1 cellular context compared by ENCODE assay signal in genomic region chr10:97407211-97407951, GRCh38.
TF ChIP-seq lines count a peak whose summit lies in the region.

No MANE protein-coding gene starts in this region.

TF ChIP-seq in HepG2, 621 proteins besides CTCF, POLR2A, EP300 and RAD21 (continued from another document and continues in another):
- TF ChIP-seq, protein P1, sequence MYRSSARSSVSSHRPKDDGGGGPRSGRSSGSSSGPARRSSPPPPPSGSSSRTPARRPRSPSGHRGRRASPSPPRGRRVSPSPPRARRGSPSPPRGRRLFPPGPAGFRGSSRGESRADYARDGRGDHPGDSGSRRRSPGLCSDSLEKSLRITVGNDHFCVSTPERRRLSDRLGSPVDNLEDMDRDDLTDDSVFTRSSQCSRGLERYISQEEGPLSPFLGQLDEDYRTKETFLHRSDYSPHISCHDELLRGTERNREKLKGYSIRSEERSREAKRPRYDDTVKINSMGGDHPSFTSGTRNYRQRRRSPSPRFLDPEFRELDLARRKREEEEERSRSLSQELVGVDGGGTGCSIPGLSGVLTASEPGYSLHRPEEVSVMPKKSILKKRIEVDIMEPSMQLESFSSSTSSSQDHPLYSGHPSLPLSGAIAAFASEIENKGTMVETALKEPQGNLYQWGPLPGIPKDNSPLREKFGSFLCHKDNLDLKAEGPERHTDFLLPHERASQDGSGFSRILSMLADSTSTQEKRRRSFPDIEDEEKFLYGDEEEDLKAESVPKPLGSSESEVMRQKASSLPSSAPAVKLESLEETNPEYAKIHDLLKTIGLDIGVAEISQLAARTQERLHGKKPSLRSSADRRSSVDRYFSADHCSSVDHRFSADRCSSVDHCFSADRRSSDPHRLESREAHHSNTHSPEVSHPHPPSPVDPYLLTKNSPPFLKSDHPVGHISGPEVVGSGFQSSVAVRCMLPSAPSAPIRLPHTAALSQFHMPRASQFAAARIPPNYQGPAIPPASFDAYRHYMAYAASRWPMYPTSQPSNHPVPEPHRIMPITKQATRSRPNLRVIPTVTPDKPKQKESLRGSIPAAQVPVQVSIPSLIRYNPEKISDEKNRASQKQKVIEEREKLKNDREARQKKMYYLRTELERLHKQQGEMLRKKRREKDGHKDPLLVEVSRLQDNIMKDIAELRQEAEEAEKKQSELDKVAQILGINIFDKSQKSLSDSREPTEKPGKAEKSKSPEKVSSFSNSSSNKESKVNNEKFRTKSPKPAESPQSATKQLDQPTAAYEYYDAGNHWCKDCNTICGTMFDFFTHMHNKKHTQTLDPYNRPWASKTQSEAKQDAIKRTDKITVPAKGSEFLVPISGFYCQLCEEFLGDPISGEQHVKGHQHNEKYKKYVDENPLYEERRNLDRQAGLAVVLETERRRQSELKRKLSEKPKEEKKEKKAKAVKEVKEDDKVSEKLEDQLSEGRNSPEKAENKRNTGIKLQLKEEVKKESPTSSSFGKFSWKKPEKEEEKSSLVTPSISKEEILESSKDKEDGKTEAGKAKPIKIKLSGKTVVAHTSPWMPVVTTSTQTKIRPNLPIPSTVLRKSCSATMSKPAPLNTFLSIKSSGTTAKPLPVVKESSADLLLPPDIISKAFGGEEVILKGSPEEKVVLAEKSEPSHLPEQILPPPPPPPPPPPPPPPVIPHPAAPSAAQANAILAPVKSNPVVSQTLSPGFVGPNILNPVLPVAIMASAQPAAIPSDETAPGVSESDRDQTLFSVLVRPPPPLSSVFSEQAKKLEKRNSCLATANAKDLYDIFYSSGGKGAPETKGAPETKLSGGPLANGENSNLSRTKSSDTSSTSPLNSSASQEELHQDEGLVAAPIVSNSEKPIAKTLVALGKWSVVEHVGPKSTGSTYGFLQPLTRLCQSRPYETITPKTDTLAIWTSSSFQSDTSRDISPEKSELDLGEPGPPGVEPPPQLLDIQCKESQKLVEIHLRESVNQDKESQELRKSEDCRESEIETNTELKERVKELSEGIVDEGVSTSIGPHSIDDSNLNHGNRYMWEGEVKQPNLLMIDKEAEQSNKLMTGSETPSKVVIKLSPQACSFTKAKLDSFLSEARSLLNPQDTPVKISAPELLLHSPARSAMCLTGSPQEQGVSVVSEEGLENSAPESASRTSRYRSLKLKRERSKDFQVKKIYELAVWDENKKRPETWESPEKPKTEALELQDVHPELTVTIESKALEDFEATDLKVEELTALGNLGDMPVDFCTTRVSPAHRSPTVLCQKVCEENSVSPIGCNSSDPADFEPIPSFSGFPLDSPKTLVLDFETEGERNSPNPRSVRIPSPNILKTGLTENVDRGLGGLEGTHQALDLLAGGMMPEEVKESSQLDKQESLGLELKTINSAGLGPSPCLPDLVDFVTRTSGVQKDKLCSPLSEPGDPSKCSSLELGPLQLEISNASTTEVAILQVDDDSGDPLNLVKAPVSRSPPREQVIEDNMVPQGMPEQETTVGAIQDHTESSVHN (CRISPR knock-in tag; IDR thresholded peaks at IDR 0.05), result no peak
- no peak for TF ChIP-seq NR2F2 (IDR thresholded peaks at IDR 0.05; ENCODE audit: borderline replicate concordance, low read depth)
- TF ChIP-seq, protein P2, sequence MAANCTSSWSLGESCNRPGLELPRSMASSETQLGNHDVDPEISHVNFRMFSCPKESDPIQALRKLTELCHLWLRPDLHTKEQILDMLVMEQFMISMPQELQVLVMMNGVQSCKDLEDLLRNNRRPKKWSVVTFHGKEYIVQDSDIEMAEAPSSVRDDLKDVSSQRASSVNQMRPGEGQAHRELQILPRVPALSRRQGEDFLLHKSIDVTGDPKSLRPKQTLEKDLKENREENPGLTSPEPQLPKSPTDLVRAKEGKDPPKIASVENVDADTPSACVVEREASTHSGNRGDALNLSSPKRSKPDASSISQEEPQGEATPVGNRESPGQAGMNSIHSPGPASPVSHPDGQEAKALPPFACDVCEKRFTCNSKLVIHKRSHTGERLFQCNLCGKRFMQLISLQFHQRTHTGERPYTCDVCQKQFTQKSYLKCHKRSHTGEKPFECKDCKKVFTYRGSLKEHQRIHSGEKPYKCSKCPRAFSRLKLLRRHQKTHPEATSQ (CRISPR knock-in tag; IDR thresholded peaks at IDR 0.05; ENCODE audit: borderline replicate concordance), result no peak
- 0 out of 2 replicates have a peak, but pooled peaks have one; percentile 20 for TF ChIP-seq NCOA2 (CRISPR knock-in tag; IDR thresholded peaks at IDR 0.05)
- peak; percentile 24; the same call in 1 of the 2 replicates for TF ChIP-seq PITX1 (CRISPR knock-in tag; IDR thresholded peaks at IDR 0.05)
- TF ChIP-seq MEIS1 (CRISPR knock-in tag; IDR thresholded peaks at IDR 0.05; ENCODE audit: borderline replicate concordance), result no peak
- no peak for TF ChIP-seq ZNF44 (CRISPR knock-in tag; IDR thresholded peaks at IDR 0.05)
- no peak for TF ChIP-seq ZNF746 (CRISPR knock-in tag; IDR thresholded peaks at IDR 0.05)
- TF ChIP-seq, protein P3, sequence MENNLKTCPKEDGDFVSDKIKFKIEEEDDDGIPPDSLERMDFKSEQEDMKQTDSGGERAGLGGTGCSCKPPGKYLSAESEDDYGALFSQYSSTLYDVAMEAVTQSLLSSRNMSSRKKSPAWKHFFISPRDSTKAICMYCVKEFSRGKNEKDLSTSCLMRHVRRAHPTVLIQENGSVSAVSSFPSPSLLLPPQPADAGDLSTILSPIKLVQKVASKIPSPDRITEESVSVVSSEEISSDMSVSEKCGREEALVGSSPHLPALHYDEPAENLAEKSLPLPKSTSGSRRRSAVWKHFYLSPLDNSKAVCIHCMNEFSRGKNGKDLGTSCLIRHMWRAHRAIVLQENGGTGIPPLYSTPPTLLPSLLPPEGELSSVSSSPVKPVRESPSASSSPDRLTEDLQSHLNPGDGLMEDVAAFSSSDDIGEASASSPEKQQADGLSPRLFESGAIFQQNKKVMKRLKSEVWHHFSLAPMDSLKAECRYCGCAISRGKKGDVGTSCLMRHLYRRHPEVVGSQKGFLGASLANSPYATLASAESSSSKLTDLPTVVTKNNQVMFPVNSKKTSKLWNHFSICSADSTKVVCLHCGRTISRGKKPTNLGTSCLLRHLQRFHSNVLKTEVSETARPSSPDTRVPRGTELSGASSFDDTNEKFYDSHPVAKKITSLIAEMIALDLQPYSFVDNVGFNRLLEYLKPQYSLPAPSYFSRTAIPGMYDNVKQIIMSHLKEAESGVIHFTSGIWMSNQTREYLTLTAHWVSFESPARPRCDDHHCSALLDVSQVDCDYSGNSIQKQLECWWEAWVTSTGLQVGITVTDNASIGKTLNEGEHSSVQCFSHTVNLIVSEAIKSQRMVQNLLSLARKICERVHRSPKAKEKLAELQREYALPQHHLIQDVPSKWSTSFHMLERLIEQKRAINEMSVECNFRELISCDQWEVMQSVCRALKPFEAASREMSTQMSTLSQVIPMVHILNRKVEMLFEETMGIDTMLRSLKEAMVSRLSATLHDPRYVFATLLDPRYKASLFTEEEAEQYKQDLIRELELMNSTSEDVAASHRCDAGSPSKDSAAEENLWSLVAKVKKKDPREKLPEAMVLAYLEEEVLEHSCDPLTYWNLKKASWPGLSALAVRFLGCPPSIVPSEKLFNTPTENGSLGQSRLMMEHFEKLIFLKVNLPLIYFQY (CRISPR knock-in tag; IDR thresholded peaks at IDR 0.05; ENCODE audit: borderline replicate concordance), result no peak
- TF ChIP-seq, protein P4, sequence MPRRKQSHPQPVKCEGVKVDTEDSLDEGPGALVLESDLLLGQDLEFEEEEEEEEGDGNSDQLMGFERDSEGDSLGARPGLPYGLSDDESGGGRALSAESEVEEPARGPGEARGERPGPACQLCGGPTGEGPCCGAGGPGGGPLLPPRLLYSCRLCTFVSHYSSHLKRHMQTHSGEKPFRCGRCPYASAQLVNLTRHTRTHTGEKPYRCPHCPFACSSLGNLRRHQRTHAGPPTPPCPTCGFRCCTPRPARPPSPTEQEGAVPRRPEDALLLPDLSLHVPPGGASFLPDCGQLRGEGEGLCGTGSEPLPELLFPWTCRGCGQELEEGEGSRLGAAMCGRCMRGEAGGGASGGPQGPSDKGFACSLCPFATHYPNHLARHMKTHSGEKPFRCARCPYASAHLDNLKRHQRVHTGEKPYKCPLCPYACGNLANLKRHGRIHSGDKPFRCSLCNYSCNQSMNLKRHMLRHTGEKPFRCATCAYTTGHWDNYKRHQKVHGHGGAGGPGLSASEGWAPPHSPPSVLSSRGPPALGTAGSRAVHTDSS (CRISPR knock-in tag; conservative IDR thresholded peaks at IDR 0.05), result no peak
- TF ChIP-seq, protein P5, sequence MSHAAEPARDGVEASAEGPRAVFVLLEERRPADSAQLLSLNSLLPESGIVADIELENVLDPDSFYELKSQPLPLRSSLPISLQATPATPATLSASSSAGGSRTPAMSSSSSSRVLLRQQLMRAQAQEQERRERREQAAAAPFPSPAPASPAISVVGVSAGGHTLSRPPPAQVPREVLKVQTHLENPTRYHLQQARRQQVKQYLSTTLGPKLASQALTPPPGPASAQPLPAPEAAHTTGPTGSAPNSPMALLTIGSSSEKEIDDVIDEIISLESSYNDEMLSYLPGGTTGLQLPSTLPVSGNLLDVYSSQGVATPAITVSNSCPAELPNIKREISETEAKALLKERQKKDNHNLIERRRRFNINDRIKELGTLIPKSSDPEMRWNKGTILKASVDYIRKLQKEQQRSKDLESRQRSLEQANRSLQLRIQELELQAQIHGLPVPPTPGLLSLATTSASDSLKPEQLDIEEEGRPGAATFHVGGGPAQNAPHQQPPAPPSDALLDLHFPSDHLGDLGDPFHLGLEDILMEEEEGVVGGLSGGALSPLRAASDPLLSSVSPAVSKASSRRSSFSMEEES (CRISPR knock-in tag; IDR thresholded peaks at IDR 0.05), result peak; percentile 61; the same call in 1 of the 2 replicates
- no peak for TF ChIP-seq ZNF274 (CRISPR knock-in tag; IDR thresholded peaks at IDR 0.05)
- TF ChIP-seq FOSL1 (CRISPR knock-in tag; IDR thresholded peaks at IDR 0.05; ENCODE audit: borderline replicate concordance), result no peak
- no peak for TF ChIP-seq U2AF2 (IDR thresholded peaks at IDR 0.05; ENCODE audit: low read depth, low read length)
- peak; percentile 49; the same call in 1 of the 2 replicates for TF ChIP-seq RARA (CRISPR knock-in tag; IDR thresholded peaks at IDR 0.05)
- TF ChIP-seq HNRNPH1 (optimal IDR thresholded peaks at IDR 0.05; ENCODE audit: low read depth, low read length), result no peak
- TF ChIP-seq MEIS2 (CRISPR knock-in tag; IDR thresholded peaks at IDR 0.05), result no peak
- no peak for TF ChIP-seq ZNF780A (CRISPR knock-in tag; IDR thresholded peaks at IDR 0.05)
- TF ChIP-seq TP53 (CRISPR knock-in tag; conservative IDR thresholded peaks at IDR 0.05), result no peak
- TF ChIP-seq ETS1 (CRISPR knock-in tag; IDR thresholded peaks at IDR 0.05), result no peak
- TF ChIP-seq ZNF367 (CRISPR knock-in tag; IDR thresholded peaks at IDR 0.05; ENCODE audit: borderline replicate concordance), result no peak
- no peak for TF ChIP-seq ZNF720 (CRISPR knock-in tag; IDR thresholded peaks at IDR 0.05)
- peak; percentile 33; the same call in 1 of the 2 replicates for TF ChIP-seq ZBTB10 (CRISPR knock-in tag; IDR thresholded peaks at IDR 0.05; ENCODE audit: borderline replicate concordance)
- no peak for TF ChIP-seq HNF4A (CRISPR knock-in tag; IDR thresholded peaks at IDR 0.05)
- TF ChIP-seq ZSCAN21 (CRISPR knock-in tag; IDR thresholded peaks at IDR 0.05; ENCODE audit: borderline replicate concordance), result no peak
- TF ChIP-seq RFX5 (IDR thresholded peaks at IDR 0.05; ENCODE audit: low read depth, low read length), result no peak
- TF ChIP-seq, protein P6, sequence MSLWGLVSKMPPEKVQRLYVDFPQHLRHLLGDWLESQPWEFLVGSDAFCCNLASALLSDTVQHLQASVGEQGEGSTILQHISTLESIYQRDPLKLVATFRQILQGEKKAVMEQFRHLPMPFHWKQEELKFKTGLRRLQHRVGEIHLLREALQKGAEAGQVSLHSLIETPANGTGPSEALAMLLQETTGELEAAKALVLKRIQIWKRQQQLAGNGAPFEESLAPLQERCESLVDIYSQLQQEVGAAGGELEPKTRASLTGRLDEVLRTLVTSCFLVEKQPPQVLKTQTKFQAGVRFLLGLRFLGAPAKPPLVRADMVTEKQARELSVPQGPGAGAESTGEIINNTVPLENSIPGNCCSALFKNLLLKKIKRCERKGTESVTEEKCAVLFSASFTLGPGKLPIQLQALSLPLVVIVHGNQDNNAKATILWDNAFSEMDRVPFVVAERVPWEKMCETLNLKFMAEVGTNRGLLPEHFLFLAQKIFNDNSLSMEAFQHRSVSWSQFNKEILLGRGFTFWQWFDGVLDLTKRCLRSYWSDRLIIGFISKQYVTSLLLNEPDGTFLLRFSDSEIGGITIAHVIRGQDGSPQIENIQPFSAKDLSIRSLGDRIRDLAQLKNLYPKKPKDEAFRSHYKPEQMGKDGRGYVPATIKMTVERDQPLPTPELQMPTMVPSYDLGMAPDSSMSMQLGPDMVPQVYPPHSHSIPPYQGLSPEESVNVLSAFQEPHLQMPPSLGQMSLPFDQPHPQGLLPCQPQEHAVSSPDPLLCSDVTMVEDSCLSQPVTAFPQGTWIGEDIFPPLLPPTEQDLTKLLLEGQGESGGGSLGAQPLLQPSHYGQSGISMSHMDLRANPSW (CRISPR knock-in tag; IDR thresholded peaks at IDR 0.05; ENCODE audit: borderline replicate concordance), result peak; percentile 45; the same call in 1 of the 2 replicates
- no peak for TF ChIP-seq ZNF672 (CRISPR knock-in tag; IDR thresholded peaks at IDR 0.05)
- no peak for TF ChIP-seq ATF1 (CRISPR knock-in tag; IDR thresholded peaks at IDR 0.05)
- no peak for TF ChIP-seq ZNF138 (CRISPR knock-in tag; IDR thresholded peaks at IDR 0.05; ENCODE audit: low read depth)
- no peak for TF ChIP-seq SKI (IDR thresholded peaks at IDR 0.05; ENCODE audit: partially characterized antibody)
